ENCODE assay signal across 1 cellular context in the genomic region with DNA sequence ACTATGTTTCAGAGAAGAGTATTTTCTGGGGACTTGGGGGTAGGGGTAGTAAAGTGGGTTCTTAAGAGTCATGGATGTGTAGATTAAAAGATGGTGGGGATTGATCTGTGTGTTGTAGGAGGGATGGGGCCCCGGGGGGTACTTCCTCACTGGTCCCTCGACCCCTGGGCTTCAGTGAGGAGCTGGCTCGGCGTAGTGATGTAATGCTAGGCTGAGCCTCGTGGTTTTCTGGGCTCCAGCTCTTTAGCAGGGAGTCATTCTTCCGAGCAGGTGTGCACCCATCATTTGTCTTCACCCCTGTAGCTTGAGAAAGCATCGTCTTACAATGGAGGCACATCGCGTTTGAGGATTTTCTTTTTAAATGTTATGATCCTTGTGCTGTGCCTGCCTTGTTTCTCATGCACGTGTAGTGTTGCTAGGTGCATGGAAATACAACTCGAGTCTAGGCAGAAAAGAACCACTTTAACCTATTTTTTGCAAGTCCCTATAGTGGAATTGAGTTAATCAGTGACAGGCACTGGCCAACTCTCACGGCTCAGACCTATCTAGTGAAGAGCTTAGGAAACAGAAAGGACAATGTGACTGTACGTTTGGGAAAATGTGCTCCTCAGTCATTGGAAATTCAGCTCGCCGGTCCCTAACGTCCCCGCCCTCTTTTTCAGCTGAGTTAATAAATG.
TF ChIP-seq lines count a peak whose summit lies in the region.

No MANE protein-coding gene starts in this region.

TF ChIP-seq in HepG2, 621 proteins besides CTCF, POLR2A, EP300 and RAD21 (continued from another document and continues in another):
- TF ChIP-seq, protein P1, sequence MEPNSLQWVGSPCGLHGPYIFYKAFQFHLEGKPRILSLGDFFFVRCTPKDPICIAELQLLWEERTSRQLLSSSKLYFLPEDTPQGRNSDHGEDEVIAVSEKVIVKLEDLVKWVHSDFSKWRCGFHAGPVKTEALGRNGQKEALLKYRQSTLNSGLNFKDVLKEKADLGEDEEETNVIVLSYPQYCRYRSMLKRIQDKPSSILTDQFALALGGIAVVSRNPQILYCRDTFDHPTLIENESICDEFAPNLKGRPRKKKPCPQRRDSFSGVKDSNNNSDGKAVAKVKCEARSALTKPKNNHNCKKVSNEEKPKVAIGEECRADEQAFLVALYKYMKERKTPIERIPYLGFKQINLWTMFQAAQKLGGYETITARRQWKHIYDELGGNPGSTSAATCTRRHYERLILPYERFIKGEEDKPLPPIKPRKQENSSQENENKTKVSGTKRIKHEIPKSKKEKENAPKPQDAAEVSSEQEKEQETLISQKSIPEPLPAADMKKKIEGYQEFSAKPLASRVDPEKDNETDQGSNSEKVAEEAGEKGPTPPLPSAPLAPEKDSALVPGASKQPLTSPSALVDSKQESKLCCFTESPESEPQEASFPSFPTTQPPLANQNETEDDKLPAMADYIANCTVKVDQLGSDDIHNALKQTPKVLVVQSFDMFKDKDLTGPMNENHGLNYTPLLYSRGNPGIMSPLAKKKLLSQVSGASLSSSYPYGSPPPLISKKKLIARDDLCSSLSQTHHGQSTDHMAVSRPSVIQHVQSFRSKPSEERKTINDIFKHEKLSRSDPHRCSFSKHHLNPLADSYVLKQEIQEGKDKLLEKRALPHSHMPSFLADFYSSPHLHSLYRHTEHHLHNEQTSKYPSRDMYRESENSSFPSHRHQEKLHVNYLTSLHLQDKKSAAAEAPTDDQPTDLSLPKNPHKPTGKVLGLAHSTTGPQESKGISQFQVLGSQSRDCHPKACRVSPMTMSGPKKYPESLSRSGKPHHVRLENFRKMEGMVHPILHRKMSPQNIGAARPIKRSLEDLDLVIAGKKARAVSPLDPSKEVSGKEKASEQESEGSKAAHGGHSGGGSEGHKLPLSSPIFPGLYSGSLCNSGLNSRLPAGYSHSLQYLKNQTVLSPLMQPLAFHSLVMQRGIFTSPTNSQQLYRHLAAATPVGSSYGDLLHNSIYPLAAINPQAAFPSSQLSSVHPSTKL (CRISPR knock-in tag; IDR thresholded peaks at IDR 0.05): peak; percentile 28; the same call in 1 of the 2 replicates
- TF ChIP-seq MXI1 (IDR thresholded peaks at IDR 0.05; ENCODE audit: borderline replicate concordance, low read depth, low read length) (peak; percentile 79; the same call in 2 of the 3 replicates), SAP130 (CRISPR knock-in tag; IDR thresholded peaks at IDR 0.05; ENCODE audit: low read depth) (peak; percentile 89), ADNP (CRISPR knock-in tag; IDR thresholded peaks at IDR 0.05) (no peak), GATAD2A (CRISPR knock-in tag; IDR thresholded peaks at IDR 0.05) (peak; percentile 47; the same call in 1 of the 2 replicates), ZNF484 (CRISPR knock-in tag; IDR thresholded peaks at IDR 0.05; ENCODE audit: borderline replicate concordance, low read depth) (no peak), PHF5A (CRISPR knock-in tag; IDR thresholded peaks at IDR 0.05; ENCODE audit: low read depth, unreplicated experiment) (no peak), TEAD3 (CRISPR knock-in tag; optimal IDR thresholded peaks at IDR 0.05; ENCODE audit: borderline replicate concordance) (peak; percentile 48), SOX5 (CRISPR knock-in tag; IDR thresholded peaks at IDR 0.05; ENCODE audit: borderline replicate concordance) (peak; percentile 27; the same call in 1 of the 2 replicates), FOSL2 (CRISPR knock-in tag; IDR thresholded peaks at IDR 0.05) (0 out of 2 replicates have a peak, but pooled peaks have one; percentile 26), ZMYM4 (CRISPR knock-in tag; IDR thresholded peaks at IDR 0.05) (peak; percentile 56), SOX6 (IDR thresholded peaks at IDR 0.05) (no peak), SOX6 (CRISPR knock-in tag; IDR thresholded peaks at IDR 0.05) (peak; percentile 55; the same call in 1 of the 2 replicates), HDAC2 (CRISPR knock-in tag; IDR thresholded peaks at IDR 0.05) (no peak), RFX1 (IDR thresholded peaks at IDR 0.05) (peak; percentile 27; the same call in 1 of the 2 replicates), KLF6 (CRISPR knock-in tag; IDR thresholded peaks at IDR 0.05) (no peak), MIER3 (CRISPR knock-in tag; IDR thresholded peaks at IDR 0.05; ENCODE audit: borderline replicate concordance) (no peak), ZNF383 (CRISPR knock-in tag; IDR thresholded peaks at IDR 0.05; ENCODE audit: borderline replicate concordance) (no peak), ZNF446 (CRISPR knock-in tag; IDR thresholded peaks at IDR 0.05) (no peak), SIN3A (IDR thresholded peaks at IDR 0.05; ENCODE audit: borderline replicate concordance, low read depth, low read length) (0 out of 2 replicates have a peak, but pooled peaks have one; percentile 13), SALL1 (CRISPR knock-in tag; IDR thresholded peaks at IDR 0.05) (peak; percentile 39; the same call in 1 of the 2 replicates), SP5 (CRISPR knock-in tag; IDR thresholded peaks at IDR 0.05; ENCODE audit: borderline replicate concordance, low read depth) (peak; percentile 68), RXRB (CRISPR knock-in tag; IDR thresholded peaks at IDR 0.05; ENCODE audit: borderline replicate concordance) (0 out of 2 replicates have a peak, but pooled peaks have one; percentile 18), ZSCAN30 (CRISPR knock-in tag; IDR thresholded peaks at IDR 0.05) (no peak), GABPB1 (CRISPR knock-in tag; IDR thresholded peaks at IDR 0.05) (no peak), PHF21A (CRISPR knock-in tag; IDR thresholded peaks at IDR 0.05) (0 out of 2 replicates have a peak, but pooled peaks have one; percentile 24)
- TF ChIP-seq, protein P2, sequence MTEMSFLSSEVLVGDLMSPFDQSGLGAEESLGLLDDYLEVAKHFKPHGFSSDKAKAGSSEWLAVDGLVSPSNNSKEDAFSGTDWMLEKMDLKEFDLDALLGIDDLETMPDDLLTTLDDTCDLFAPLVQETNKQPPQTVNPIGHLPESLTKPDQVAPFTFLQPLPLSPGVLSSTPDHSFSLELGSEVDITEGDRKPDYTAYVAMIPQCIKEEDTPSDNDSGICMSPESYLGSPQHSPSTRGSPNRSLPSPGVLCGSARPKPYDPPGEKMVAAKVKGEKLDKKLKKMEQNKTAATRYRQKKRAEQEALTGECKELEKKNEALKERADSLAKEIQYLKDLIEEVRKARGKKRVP (CRISPR knock-in tag; IDR thresholded peaks at IDR 0.05): peak in 1 of 2 experiments; percentile 65; a peak in 1 of 4 replicates
- TF ChIP-seq, protein P3, sequence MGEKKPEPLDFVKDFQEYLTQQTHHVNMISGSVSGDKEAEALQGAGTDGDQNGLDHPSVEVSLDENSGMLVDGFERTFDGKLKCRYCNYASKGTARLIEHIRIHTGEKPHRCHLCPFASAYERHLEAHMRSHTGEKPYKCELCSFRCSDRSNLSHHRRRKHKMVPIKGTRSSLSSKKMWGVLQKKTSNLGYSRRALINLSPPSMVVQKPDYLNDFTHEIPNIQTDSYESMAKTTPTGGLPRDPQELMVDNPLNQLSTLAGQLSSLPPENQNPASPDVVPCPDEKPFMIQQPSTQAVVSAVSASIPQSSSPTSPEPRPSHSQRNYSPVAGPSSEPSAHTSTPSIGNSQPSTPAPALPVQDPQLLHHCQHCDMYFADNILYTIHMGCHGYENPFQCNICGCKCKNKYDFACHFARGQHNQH (CRISPR knock-in tag; IDR thresholded peaks at IDR 0.05): 0 out of 2 replicates have a peak, but pooled peaks have one; percentile 23
- TF ChIP-seq, protein P4, sequence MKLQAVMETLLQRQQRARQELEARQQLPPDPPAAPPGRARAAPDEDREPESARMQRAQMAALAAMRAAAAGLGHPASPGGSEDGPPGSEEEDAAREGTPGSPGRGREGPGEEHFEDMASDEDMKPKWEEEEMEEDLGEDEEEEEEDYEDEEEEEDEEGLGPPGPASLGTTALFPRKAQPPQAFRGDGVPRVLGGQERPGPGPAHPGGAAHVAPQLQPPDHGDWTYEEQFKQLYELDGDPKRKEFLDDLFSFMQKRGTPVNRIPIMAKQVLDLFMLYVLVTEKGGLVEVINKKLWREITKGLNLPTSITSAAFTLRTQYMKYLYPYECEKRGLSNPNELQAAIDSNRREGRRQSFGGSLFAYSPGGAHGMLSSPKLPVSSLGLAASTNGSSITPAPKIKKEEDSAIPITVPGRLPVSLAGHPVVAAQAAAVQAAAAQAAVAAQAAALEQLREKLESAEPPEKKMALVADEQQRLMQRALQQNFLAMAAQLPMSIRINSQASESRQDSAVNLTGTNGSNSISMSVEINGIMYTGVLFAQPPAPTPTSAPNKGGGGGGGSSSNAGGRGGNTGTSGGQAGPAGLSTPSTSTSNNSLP (IDR thresholded peaks at IDR 0.05; ENCODE audit: low read depth, low read length): peak; percentile 35; the same call in 1 of the 2 replicates
- TF ChIP-seq, protein P5, sequence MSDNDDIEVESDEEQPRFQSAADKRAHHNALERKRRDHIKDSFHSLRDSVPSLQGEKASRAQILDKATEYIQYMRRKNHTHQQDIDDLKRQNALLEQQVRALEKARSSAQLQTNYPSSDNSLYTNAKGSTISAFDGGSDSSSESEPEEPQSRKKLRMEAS (IDR thresholded peaks at IDR 0.05): peak; percentile 48; the same call in 1 of the 2 replicates
- TF ChIP-seq, protein P6, sequence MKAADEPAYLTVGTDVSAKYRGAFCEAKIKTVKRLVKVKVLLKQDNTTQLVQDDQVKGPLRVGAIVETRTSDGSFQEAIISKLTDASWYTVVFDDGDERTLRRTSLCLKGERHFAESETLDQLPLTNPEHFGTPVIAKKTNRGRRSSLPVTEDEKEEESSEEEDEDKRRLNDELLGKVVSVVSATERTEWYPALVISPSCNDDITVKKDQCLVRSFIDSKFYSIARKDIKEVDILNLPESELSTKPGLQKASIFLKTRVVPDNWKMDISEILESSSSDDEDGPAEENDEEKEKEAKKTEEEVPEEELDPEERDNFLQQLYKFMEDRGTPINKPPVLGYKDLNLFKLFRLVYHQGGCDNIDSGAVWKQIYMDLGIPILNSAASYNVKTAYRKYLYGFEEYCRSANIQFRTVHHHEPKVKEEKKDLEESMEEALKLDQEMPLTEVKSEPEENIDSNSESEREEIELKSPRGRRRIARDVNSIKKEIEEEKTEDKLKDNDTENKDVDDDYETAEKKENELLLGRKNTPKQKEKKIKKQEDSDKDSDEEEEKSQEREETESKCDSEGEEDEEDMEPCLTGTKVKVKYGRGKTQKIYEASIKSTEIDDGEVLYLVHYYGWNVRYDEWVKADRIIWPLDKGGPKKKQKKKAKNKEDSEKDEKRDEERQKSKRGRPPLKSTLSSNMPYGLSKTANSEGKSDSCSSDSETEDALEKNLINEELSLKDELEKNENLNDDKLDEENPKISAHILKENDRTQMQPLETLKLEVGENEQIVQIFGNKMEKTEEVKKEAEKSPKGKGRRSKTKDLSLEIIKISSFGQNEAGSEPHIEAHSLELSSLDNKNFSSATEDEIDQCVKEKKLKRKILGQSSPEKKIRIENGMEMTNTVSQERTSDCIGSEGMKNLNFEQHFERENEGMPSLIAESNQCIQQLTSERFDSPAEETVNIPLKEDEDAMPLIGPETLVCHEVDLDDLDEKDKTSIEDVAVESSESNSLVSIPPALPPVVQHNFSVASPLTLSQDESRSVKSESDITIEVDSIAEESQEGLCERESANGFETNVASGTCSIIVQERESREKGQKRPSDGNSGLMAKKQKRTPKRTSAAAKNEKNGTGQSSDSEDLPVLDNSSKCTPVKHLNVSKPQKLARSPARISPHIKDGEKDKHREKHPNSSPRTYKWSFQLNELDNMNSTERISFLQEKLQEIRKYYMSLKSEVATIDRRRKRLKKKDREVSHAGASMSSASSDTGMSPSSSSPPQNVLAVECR (CRISPR knock-in tag; IDR thresholded peaks at IDR 0.05; ENCODE audit: borderline replicate concordance): peak; percentile 70; the same call in 1 of the 2 replicates
- TF ChIP-seq, protein P7, sequence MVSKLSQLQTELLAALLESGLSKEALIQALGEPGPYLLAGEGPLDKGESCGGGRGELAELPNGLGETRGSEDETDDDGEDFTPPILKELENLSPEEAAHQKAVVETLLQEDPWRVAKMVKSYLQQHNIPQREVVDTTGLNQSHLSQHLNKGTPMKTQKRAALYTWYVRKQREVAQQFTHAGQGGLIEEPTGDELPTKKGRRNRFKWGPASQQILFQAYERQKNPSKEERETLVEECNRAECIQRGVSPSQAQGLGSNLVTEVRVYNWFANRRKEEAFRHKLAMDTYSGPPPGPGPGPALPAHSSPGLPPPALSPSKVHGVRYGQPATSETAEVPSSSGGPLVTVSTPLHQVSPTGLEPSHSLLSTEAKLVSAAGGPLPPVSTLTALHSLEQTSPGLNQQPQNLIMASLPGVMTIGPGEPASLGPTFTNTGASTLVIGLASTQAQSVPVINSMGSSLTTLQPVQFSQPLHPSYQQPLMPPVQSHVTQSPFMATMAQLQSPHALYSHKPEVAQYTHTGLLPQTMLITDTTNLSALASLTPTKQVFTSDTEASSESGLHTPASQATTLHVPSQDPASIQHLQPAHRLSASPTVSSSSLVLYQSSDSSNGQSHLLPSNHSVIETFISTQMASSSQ (IDR thresholded peaks at IDR 0.05; ENCODE audit: low read depth): peak; percentile 83
- TF ChIP-seq, protein P7 (CRISPR knock-in tag; IDR thresholded peaks at IDR 0.05; ENCODE audit: borderline replicate concordance): peak; percentile 85; the same call in 1 of the 2 replicates
- TF ChIP-seq, protein P8, sequence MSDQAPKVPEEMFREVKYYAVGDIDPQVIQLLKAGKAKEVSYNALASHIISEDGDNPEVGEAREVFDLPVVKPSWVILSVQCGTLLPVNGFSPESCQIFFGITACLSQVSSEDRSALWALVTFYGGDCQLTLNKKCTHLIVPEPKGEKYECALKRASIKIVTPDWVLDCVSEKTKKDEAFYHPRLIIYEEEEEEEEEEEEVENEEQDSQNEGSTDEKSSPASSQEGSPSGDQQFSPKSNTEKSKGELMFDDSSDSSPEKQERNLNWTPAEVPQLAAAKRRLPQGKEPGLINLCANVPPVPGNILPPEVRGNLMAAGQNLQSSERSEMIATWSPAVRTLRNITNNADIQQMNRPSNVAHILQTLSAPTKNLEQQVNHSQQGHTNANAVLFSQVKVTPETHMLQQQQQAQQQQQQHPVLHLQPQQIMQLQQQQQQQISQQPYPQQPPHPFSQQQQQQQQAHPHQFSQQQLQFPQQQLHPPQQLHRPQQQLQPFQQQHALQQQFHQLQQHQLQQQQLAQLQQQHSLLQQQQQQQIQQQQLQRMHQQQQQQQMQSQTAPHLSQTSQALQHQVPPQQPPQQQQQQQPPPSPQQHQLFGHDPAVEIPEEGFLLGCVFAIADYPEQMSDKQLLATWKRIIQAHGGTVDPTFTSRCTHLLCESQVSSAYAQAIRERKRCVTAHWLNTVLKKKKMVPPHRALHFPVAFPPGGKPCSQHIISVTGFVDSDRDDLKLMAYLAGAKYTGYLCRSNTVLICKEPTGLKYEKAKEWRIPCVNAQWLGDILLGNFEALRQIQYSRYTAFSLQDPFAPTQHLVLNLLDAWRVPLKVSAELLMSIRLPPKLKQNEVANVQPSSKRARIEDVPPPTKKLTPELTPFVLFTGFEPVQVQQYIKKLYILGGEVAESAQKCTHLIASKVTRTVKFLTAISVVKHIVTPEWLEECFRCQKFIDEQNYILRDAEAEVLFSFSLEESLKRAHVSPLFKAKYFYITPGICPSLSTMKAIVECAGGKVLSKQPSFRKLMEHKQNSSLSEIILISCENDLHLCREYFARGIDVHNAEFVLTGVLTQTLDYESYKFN (CRISPR knock-in tag; conservative IDR thresholded peaks at IDR 0.05): 0 out of 2 replicates have a peak, but pooled peaks have one; percentile 5
